ENCODE assay signal across 2 cellular contexts in the genomic region with DNA sequence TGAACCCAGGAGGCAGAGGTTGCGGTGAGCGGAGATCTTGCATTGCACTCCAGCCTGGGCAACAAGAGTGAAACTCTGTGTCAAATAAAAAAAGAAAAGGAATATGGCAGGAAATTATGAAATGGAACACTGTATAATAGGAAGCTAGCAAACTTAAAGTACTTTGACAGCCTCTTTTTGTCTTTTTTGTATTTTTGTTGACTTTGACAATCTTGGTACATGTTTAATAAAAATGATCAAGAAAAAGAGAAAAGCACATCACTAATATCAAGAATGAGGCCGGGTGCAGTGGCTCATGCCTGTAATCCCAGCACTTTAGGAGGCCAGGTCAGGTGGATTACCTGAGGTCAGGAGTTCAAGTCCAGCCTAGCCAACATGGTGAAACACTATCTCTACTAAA.
TF ChIP-seq lines count a peak whose summit lies in the region.

No MANE protein-coding gene starts in this region.

TF ChIP-seq in HepG2, 621 proteins besides CTCF, POLR2A, EP300 and RAD21 (continues in another document):
- TF ChIP-seq, protein P1, sequence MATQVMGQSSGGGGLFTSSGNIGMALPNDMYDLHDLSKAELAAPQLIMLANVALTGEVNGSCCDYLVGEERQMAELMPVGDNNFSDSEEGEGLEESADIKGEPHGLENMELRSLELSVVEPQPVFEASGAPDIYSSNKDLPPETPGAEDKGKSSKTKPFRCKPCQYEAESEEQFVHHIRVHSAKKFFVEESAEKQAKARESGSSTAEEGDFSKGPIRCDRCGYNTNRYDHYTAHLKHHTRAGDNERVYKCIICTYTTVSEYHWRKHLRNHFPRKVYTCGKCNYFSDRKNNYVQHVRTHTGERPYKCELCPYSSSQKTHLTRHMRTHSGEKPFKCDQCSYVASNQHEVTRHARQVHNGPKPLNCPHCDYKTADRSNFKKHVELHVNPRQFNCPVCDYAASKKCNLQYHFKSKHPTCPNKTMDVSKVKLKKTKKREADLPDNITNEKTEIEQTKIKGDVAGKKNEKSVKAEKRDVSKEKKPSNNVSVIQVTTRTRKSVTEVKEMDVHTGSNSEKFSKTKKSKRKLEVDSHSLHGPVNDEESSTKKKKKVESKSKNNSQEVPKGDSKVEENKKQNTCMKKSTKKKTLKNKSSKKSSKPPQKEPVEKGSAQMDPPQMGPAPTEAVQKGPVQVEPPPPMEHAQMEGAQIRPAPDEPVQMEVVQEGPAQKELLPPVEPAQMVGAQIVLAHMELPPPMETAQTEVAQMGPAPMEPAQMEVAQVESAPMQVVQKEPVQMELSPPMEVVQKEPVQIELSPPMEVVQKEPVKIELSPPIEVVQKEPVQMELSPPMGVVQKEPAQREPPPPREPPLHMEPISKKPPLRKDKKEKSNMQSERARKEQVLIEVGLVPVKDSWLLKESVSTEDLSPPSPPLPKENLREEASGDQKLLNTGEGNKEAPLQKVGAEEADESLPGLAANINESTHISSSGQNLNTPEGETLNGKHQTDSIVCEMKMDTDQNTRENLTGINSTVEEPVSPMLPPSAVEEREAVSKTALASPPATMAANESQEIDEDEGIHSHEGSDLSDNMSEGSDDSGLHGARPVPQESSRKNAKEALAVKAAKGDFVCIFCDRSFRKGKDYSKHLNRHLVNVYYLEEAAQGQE (IDR thresholded peaks at IDR 0.05; ENCODE audit: borderline replicate concordance in 1 of 2, low read depth in 1 of 2, low read length in 2 of 2): no peak
- TF ChIP-seq MEIS2 (CRISPR knock-in tag; IDR thresholded peaks at IDR 0.05): no peak
- TF ChIP-seq MAF1 (CRISPR knock-in tag; IDR thresholded peaks at IDR 0.05; ENCODE audit: borderline replicate concordance): no peak
- TF ChIP-seq ZNF251 (CRISPR knock-in tag; IDR thresholded peaks at IDR 0.05): no peak
- TF ChIP-seq POGZ (CRISPR knock-in tag; IDR thresholded peaks at IDR 0.05): no peak
- no peak for TF ChIP-seq BRCA1 (CRISPR knock-in tag; IDR thresholded peaks at IDR 0.05)
- no peak for TF ChIP-seq MTF1 (CRISPR knock-in tag; IDR thresholded peaks at IDR 0.05)
- TF ChIP-seq GATAD2A (CRISPR knock-in tag; IDR thresholded peaks at IDR 0.05): no peak
- TF ChIP-seq JDP2 (CRISPR knock-in tag; IDR thresholded peaks at IDR 0.05; ENCODE audit: borderline replicate concordance): no peak
- no peak for TF ChIP-seq NFE2L2 (IDR thresholded peaks at IDR 0.05; ENCODE audit: low read length)
- peak; percentile 39; the same call in 1 of the 2 replicates for TF ChIP-seq POLR2G (IDR thresholded peaks at IDR 0.05; ENCODE audit: low read depth, low read length)
- TF ChIP-seq ZFP1 (CRISPR knock-in tag; IDR thresholded peaks at IDR 0.05): no peak
- TF ChIP-seq ZNF790 (CRISPR knock-in tag; IDR thresholded peaks at IDR 0.05; ENCODE audit: borderline replicate concordance): no peak
- peak; percentile 63 for TF ChIP-seq AGO2 (optimal IDR thresholded peaks at IDR 0.05; ENCODE audit: low read depth, low read length)
- 0 out of 2 replicates have a peak, but pooled peaks have one; percentile 5 for TF ChIP-seq THAP11 (CRISPR knock-in tag; IDR thresholded peaks at IDR 0.05)
- TF ChIP-seq, protein P2, sequence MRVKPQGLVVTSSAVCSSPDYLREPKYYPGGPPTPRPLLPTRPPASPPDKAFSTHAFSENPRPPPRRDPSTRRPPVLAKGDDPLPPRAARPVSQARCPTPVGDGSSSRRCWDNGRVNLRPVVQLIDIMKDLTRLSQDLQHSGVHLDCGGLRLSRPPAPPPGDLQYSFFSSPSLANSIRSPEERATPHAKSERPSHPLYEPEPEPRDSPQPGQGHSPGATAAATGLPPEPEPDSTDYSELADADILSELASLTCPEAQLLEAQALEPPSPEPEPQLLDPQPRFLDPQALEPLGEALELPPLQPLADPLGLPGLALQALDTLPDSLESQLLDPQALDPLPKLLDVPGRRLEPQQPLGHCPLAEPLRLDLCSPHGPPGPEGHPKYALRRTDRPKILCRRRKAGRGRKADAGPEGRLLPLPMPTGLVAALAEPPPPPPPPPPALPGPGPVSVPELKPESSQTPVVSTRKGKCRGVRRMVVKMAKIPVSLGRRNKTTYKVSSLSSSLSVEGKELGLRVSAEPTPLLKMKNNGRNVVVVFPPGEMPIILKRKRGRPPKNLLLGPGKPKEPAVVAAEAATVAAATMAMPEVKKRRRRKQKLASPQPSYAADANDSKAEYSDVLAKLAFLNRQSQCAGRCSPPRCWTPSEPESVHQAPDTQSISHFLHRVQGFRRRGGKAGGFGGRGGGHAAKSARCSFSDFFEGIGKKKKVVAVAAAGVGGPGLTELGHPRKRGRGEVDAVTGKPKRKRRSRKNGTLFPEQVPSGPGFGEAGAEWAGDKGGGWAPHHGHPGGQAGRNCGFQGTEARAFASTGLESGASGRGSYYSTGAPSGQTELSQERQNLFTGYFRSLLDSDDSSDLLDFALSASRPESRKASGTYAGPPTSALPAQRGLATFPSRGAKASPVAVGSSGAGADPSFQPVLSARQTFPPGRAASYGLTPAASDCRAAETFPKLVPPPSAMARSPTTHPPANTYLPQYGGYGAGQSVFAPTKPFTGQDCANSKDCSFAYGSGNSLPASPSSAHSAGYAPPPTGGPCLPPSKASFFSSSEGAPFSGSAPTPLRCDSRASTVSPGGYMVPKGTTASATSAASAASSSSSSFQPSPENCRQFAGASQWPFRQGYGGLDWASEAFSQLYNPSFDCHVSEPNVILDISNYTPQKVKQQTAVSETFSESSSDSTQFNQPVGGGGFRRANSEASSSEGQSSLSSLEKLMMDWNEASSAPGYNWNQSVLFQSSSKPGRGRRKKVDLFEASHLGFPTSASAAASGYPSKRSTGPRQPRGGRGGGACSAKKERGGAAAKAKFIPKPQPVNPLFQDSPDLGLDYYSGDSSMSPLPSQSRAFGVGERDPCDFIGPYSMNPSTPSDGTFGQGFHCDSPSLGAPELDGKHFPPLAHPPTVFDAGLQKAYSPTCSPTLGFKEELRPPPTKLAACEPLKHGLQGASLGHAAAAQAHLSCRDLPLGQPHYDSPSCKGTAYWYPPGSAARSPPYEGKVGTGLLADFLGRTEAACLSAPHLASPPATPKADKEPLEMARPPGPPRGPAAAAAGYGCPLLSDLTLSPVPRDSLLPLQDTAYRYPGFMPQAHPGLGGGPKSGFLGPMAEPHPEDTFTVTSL (CRISPR knock-in tag; IDR thresholded peaks at IDR 0.05; ENCODE audit: borderline replicate concordance): peak; percentile 27; the same call in 1 of the 2 replicates
- no peak for TF ChIP-seq ZZZ3 (CRISPR knock-in tag; IDR thresholded peaks at IDR 0.05; ENCODE audit: borderline replicate concordance)
- TF ChIP-seq ZFP36L1 (CRISPR knock-in tag; IDR thresholded peaks at IDR 0.05): 0 out of 2 replicates have a peak, but pooled peaks have one; percentile 24
- no peak for TF ChIP-seq MXD4 (CRISPR knock-in tag; IDR thresholded peaks at IDR 0.05)
- TF ChIP-seq KDM5A (IDR thresholded peaks at IDR 0.05; ENCODE audit: borderline replicate concordance, low read length): no peak
- TF ChIP-seq, protein P3, sequence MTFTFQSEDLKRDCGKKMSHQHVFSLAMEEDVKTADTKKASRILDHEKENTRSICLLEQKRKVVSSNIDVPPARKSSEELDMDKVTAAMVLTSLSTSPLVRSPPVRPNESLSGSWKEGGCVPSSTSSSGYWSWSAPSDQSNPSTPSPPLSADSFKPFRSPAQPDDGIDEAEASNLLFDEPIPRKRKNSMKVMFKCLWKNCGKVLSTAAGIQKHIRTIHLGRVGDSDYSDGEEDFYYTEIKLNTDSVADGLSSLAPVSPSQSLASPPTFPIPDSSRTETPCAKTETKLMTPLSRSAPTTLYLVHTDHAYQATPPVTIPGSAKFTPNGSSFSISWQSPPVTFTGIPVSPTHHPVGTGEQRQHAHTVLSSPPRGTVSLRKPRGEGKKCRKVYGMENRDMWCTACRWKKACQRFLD (CRISPR knock-in tag; IDR thresholded peaks at IDR 0.05; ENCODE audit: borderline replicate concordance): no peak

TF ChIP-seq in K562, 482 proteins besides CTCF, POLR2A, EP300 and RAD21:
- TF ChIP-seq, protein P4, sequence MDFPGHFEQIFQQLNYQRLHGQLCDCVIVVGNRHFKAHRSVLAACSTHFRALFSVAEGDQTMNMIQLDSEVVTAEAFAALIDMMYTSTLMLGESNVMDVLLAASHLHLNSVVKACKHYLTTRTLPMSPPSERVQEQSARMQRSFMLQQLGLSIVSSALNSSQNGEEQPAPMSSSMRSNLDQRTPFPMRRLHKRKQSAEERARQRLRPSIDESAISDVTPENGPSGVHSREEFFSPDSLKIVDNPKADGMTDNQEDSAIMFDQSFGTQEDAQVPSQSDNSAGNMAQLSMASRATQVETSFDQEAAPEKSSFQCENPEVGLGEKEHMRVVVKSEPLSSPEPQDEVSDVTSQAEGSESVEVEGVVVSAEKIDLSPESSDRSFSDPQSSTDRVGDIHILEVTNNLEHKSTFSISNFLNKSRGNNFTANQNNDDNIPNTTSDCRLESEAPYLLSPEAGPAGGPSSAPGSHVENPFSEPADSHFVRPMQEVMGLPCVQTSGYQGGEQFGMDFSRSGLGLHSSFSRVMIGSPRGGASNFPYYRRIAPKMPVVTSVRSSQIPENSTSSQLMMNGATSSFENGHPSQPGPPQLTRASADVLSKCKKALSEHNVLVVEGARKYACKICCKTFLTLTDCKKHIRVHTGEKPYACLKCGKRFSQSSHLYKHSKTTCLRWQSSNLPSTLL (IDR thresholded peaks at IDR 0.05): no peak
- TF ChIP-seq SP1 (CRISPR knock-in tag; IDR thresholded peaks at IDR 0.05): 0 out of 2 replicates have a peak, but pooled peaks have one; percentile 21
- no peak for TF ChIP-seq ZBTB17 (CRISPR knock-in tag; IDR thresholded peaks at IDR 0.05)
- TF ChIP-seq GTF2F1 (IDR thresholded peaks at IDR 0.05; ENCODE audit: low read depth, low read length): no peak
- TF ChIP-seq SP2 (IDR thresholded peaks at IDR 0.05; ENCODE audit: extremely low read depth, low read depth, low read length, poor library complexity, severe bottlenecking): no peak
- TF ChIP-seq SUPT5H (IDR thresholded peaks at IDR 0.05): 0 out of 2 replicates have a peak, but pooled peaks have one; percentile 4
- peak; percentile 35; the same call in 1 of the 2 replicates for TF ChIP-seq POLR2G (IDR thresholded peaks at IDR 0.05; ENCODE audit: low read depth, low read length)
- no peak for TF ChIP-seq MXI1 (IDR thresholded peaks at IDR 0.05; ENCODE audit: low read depth, low read length)
- no peak for TF ChIP-seq HEY1 (CRISPR knock-in tag; IDR thresholded peaks at IDR 0.05; ENCODE audit: borderline replicate concordance)
- no peak for TF ChIP-seq CXXC5 (CRISPR knock-in tag; IDR thresholded peaks at IDR 0.05)
- TF ChIP-seq, protein P5, sequence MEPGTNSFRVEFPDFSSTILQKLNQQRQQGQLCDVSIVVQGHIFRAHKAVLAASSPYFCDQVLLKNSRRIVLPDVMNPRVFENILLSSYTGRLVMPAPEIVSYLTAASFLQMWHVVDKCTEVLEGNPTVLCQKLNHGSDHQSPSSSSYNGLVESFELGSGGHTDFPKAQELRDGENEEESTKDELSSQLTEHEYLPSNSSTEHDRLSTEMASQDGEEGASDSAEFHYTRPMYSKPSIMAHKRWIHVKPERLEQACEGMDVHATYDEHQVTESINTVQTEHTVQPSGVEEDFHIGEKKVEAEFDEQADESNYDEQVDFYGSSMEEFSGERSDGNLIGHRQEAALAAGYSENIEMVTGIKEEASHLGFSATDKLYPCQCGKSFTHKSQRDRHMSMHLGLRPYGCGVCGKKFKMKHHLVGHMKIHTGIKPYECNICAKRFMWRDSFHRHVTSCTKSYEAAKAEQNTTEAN (CRISPR knock-in tag; IDR thresholded peaks at IDR 0.05): no peak
- TF ChIP-seq, protein P6, sequence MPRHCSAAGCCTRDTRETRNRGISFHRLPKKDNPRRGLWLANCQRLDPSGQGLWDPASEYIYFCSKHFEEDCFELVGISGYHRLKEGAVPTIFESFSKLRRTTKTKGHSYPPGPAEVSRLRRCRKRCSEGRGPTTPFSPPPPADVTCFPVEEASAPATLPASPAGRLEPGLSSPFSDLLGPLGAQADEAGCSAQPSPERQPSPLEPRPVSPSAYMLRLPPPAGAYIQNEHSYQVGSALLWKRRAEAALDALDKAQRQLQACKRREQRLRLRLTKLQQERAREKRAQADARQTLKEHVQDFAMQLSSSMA (CRISPR knock-in tag; IDR thresholded peaks at IDR 0.05): no peak
- no peak for TF ChIP-seq EHMT2 (IDR thresholded peaks at IDR 0.05)
